In genomic region chr14:69680297-69680696, GRCh38 we compare ENCODE assay signal across 26 cellular contexts.
DNase-seq lines count a peak whose midpoint lies in the region; ATAC-seq and TF ChIP-seq lines count a peak whose summit lies in the region.
"Had no signal": no experiment of that assay in that cellular context is flagged by ENCODE, and none has a peak within 500 bp of the region (broad histone marks: within the 10 kb centered on the region; RNA-seq: fewer than 3 reads in every experiment).

No MANE protein-coding gene starts in this region.

- ATAC-seq in CD4-positive, CD25-positive, alpha-beta regulatory T cell (ENCODE audit: low read depth in 2 of 2): no peak
- ATAC-seq: activated CD8-positive, alpha-beta T cell treated with anti-CD3 and anti-CD28 coated beads, Interleukin-2, amount 10 ng/mL, durations not matched to agents 7 days and 5 days; gastroesophageal sphincter; Panc1 had no signal

- in situ Hi-C loops in HAP-1 (cut with MboI; ENCODE audit: low sequenced_read_pairs): no loop called here

- no peak overlapping the region for H3K4me2 ChIP-seq in osteoblast (ENCODE audit: insufficient read depth, low read length)

- H3K79me2 ChIP-seq in osteoblast (ENCODE audit: insufficient read depth, low read length): peaks cover 43% of the 10 kb centered on the region

- H3K4me1 Mint-ChIP-seq in activated CD4-positive, alpha-beta T cell treated with anti-CD3 and anti-CD28 coated beads, Interleukin-2, amount 10 ng/mL, durations not matched to agents 24 days and 14 days: peaks cover 71% of the 10 kb centered on the region
- H3K4me1 Mint-ChIP-seq in CD4-positive, CD25-positive, alpha-beta regulatory T cell: peaks cover 40 to 81% (median 68%) of the 10 kb centered on the region in 4 donors
- H3K4me1 Mint-ChIP-seq in dendritic cell treated with granulocyte-macrophage colony-stimulating factor and Interleukin-4, amounts not matched to agents 40 ng/mL and 50 ng/mL, for 4 days (ENCODE audit: low read depth): peaks cover 73% of the 10 kb centered on the region

- H3K4me1 ChIP-seq in CD4-positive, CD25-positive, alpha-beta regulatory T cell (ENCODE audit: control insufficient read depth, insufficient read depth, low read length, poor library complexity, severe bottlenecking): peaks cover 62% of the 10 kb centered on the region
- H3K4me1 ChIP-seq in osteoblast (ENCODE audit: insufficient read depth, low read length): peaks cover 12% of the 10 kb centered on the region
- H3K4me1 ChIP-seq in HAP-1: peaks cover 4% of the 10 kb centered on the region; the same call in 1 of the 2 replicates

- no peaks in the 10 kb centered on the region for H3K9me3 ChIP-seq in CD4-positive, CD25-positive, alpha-beta regulatory T cell (ENCODE audit: control insufficient read depth in 2 of 2, low read length in 2 of 2)
- H3K9me3 ChIP-seq in osteoblast (ENCODE audit: low read depth, low read length) (no peaks in the 10 kb centered on the region), HAP-1 (no peaks in the 10 kb centered on the region)
- H3K9me3 ChIP-seq: esophagus squamous epithelium, gastroesophageal sphincter, tibial nerve had no signal

- H3K4me3 ChIP-seq in CD4-positive, CD25-positive, alpha-beta regulatory T cell (ENCODE audit: low read depth, low read length): no peak overlapping the region
- H3K4me3 ChIP-seq in osteoblast (ENCODE audit: insufficient read depth, low read length): no peak overlapping the region
- H3K4me3 ChIP-seq in HAP-1: no peak overlapping the region
- H3K4me3 ChIP-seq: esophagus squamous epithelium, gastroesophageal sphincter, tibial nerve had no signal

- no peak for TF ChIP-seq CTCF in osteoblast (IDR thresholded peaks at IDR 0.05; ENCODE audit: extremely low read depth, low read depth, low read length)
- no peak for TF ChIP-seq CTCF in GM20000 (IDR thresholded peaks at IDR 0.05; ENCODE audit: extremely low read depth, missing control alignments)

- no peaks in the 10 kb centered on the region for H3K27me3 ChIP-seq in CD4-positive, CD25-positive, alpha-beta regulatory T cell (ENCODE audit: control insufficient read depth, insufficient read depth, low read length)
- H3K27me3 ChIP-seq in osteoblast (ENCODE audit: insufficient read depth, low read length) (no peaks in the 10 kb centered on the region), HAP-1 (ENCODE audit: low read depth) (no peaks in the 10 kb centered on the region)
- H3K27me3 ChIP-seq: esophagus squamous epithelium, gastroesophageal sphincter, tibial nerve had no signal

- intact Hi-C loops in activated CD4-positive, alpha-beta T cell treated with anti-CD3 and anti-CD28 coated beads, Interleukin-2, amount 10 ng/mL, durations not matched to agents 24 days and 14 days (cut with micrococcal nuclease): no loop called here
- intact Hi-C loops in dendritic cell treated with granulocyte-macrophage colony-stimulating factor and Interleukin-4, amounts not matched to agents 40 ng/mL and 50 ng/mL, for 4 days (cut with micrococcal nuclease): loop anchor here (5.0 kb wide), 1 partner anchor 47 kb away; no protein-coding TSS in a partner anchor

- H3K27me3 Mint-ChIP-seq in activated CD4-positive, alpha-beta T cell treated with anti-CD3 and anti-CD28 coated beads, Interleukin-2, amount 10 ng/mL, durations not matched to agents 24 days and 14 days: no peaks in the 10 kb centered on the region
- no peaks in the 10 kb centered on the region for H3K27me3 Mint-ChIP-seq in CD4-positive, CD25-positive, alpha-beta regulatory T cell
- no peaks in the 10 kb centered on the region for H3K27me3 Mint-ChIP-seq in dendritic cell treated with granulocyte-macrophage colony-stimulating factor and Interleukin-4, amounts not matched to agents 40 ng/mL and 50 ng/mL, for 4 days
- H3K27me3 Mint-ChIP-seq: IgD-negative memory B cell, memory B cell had no signal

- peak overlapping the region; percentile 56 for H3K27ac Mint-ChIP-seq in activated CD4-positive, alpha-beta T cell treated with anti-CD3 and anti-CD28 coated beads, Interleukin-2, amount 10 ng/mL, durations not matched to agents 24 days and 14 days
- peak overlapping the region; percentile 39 to 90 (median 59) for H3K27ac Mint-ChIP-seq in CD4-positive, CD25-positive, alpha-beta regulatory T cell
- peak overlapping the region; percentile 53 for H3K27ac Mint-ChIP-seq in dendritic cell treated with granulocyte-macrophage colony-stimulating factor and Interleukin-4, amounts not matched to agents 40 ng/mL and 50 ng/mL, for 4 days
- H3K27ac Mint-ChIP-seq: activated CD8-positive, alpha-beta T cell treated with anti-CD3 and anti-CD28 coated beads, Interleukin-2, amount 10 ng/mL, durations not matched to agents 7 days and 5 days; activated naive CD4-positive, alpha-beta T cell treated with anti-CD3 and anti-CD28 coated beads for 36 hours; endodermal cell; IgD-negative memory B cell; memory B cell had no signal

- H3K9me3 Mint-ChIP-seq in activated CD4-positive, alpha-beta T cell treated with anti-CD3 and anti-CD28 coated beads, Interleukin-2, amount 10 ng/mL, durations not matched to agents 24 days and 14 days: peaks cover 4% of the 10 kb centered on the region
- H3K9me3 Mint-ChIP-seq in CD4-positive, CD25-positive, alpha-beta regulatory T cell: no peaks in the 10 kb centered on the region
- H3K9me3 Mint-ChIP-seq in dendritic cell treated with granulocyte-macrophage colony-stimulating factor and Interleukin-4, amounts not matched to agents 40 ng/mL and 50 ng/mL, for 4 days: no peaks in the 10 kb centered on the region
- H3K9me3 Mint-ChIP-seq: activated naive CD4-positive, alpha-beta T cell treated with anti-CD3 and anti-CD28 coated beads for 36 hours; endodermal cell; IgD-negative memory B cell; memory B cell had no signal

- no peak for DNase-seq in activated CD4-positive, alpha-beta T cell treated with anti-CD3 and anti-CD28 coated beads, Interleukin-2, amount 10 ng/mL, durations not matched to agents 24 days and 14 days
- no peak for DNase-seq in activated CD4-positive, alpha-beta T cell treated with anti-CD3 and anti-CD28 coated beads for 4 hours
- DNase-seq in CD4-positive, CD25-positive, alpha-beta regulatory T cell: no peak
- DNase-seq in osteoblast (ENCODE audit: insufficient read length, low spot score, missing footprints): peak; percentile 47
- no peak for DNase-seq in NCI-H748 treated with DMSO at 0.1 percent for 48 hours (lab: John Stamatoyannopoulos, UW)
- no peak for DNase-seq in GM20000 (ENCODE audit: low spot score)
- no peak for DNase-seq in HAP-1 (ENCODE audit: low spot score in 2 of 2)
- DNase-seq: activated CD4-positive, CD25-positive, alpha-beta regulatory T cell; activated CD8-positive, alpha-beta T cell treated with anti-CD3 and anti-CD28 coated beads, Interleukin-2, amount 10 ng/mL, durations not matched to agents 7 days and 5 days; activated naive CD4-positive, alpha-beta T cell treated with anti-CD3 and anti-CD28 coated beads for 36 hours; caudate nucleus; DMS153; endodermal cell; esophagus squamous epithelium; hypothalamus; NCI-H1092; NCI-H187; NCI-H524 treated with DMSO at 0.1 percent for 48 hours; nucleus accumbens; SHP77 treated with DMSO at 0.1 percent for 48 hours had no signal

- H3K36me3 Mint-ChIP-seq in activated CD4-positive, alpha-beta T cell treated with anti-CD3 and anti-CD28 coated beads, Interleukin-2, amount 10 ng/mL, durations not matched to agents 24 days and 14 days (ENCODE audit: low read depth): peaks cover 25% of the 10 kb centered on the region
- peaks cover 15% of the 10 kb centered on the region for H3K36me3 Mint-ChIP-seq in CD4-positive, CD25-positive, alpha-beta regulatory T cell
- H3K36me3 Mint-ChIP-seq in dendritic cell treated with granulocyte-macrophage colony-stimulating factor and Interleukin-4, amounts not matched to agents 40 ng/mL and 50 ng/mL, for 4 days (ENCODE audit: low read depth): peaks cover 49% of the 10 kb centered on the region

- H2AFZ ChIP-seq in osteoblast (ENCODE audit: low read length): no peak overlapping the region

- no peak overlapping the region for H3K4me3 Mint-ChIP-seq in activated CD4-positive, alpha-beta T cell treated with anti-CD3 and anti-CD28 coated beads, Interleukin-2, amount 10 ng/mL, durations not matched to agents 24 days and 14 days
- H3K4me3 Mint-ChIP-seq in CD4-positive, CD25-positive, alpha-beta regulatory T cell: no peak overlapping the region
- no peak overlapping the region for H3K4me3 Mint-ChIP-seq in dendritic cell treated with granulocyte-macrophage colony-stimulating factor and Interleukin-4, amounts not matched to agents 40 ng/mL and 50 ng/mL, for 4 days
- H3K4me3 Mint-ChIP-seq: activated CD8-positive, alpha-beta T cell treated with anti-CD3 and anti-CD28 coated beads, Interleukin-2, amount 10 ng/mL, durations not matched to agents 7 days and 5 days; activated naive CD4-positive, alpha-beta T cell treated with anti-CD3 and anti-CD28 coated beads for 36 hours; endodermal cell; IgD-negative memory B cell; memory B cell had no signal

- peaks cover 45% of the 10 kb centered on the region for H4K20me1 ChIP-seq in osteoblast (ENCODE audit: insufficient read depth, low read length)

- H3K36me3 ChIP-seq in CD4-positive, CD25-positive, alpha-beta regulatory T cell (ENCODE audit: control insufficient read depth, insufficient read depth, low read length): no peaks in the 10 kb centered on the region
- H3K36me3 ChIP-seq in osteoblast (ENCODE audit: insufficient read depth, low read length) (no peaks in the 10 kb centered on the region), HAP-1 (replicated peaks) (no peaks in the 10 kb centered on the region)
- H3K36me3 ChIP-seq: gastroesophageal sphincter, tibial nerve had no signal

- no peak overlapping the region for H3K27ac ChIP-seq in CD4-positive, CD25-positive, alpha-beta regulatory T cell (ENCODE audit: insufficient read depth, low read length, poor library complexity, severe bottlenecking)
- peak overlapping the region; percentile 55 for H3K27ac ChIP-seq in osteoblast (ENCODE audit: low read depth, low read length)
- H3K27ac ChIP-seq: esophagus squamous epithelium, tibial nerve had no signal
